19 cellular contexts compared by ENCODE assay signal in genomic region chr19:35543280-35544109, GRCh38. TPM values are rescaled to one million over a fixed set of nuclear protein-coding genes. Genes with fewer than 3 reads are reported as not detected.
DNase-seq lines count a peak whose midpoint lies in the region; ATAC-seq and TF ChIP-seq lines count a peak whose summit lies in the region.
"Had no signal": no experiment of that assay in that cellular context is flagged by ENCODE, and none has a peak within 500 bp of the region (broad histone marks: within the 10 kb centered on the region; RNA-seq: fewer than 3 reads in every experiment).

No MANE protein-coding gene starts in this region.

- no peak overlapping the region for H2AFZ ChIP-seq in GM23338
- H2AFZ ChIP-seq: hepatocyte had no signal

- H3K4me2 ChIP-seq in BLaER1 (peak overlapping the region; percentile 93), GM23338 (no peak overlapping the region)

- peaks cover 7% of the 10 kb centered on the region; the same call in 1 of the 2 replicates for H3F3A ChIP-seq in GM23338 (replicated peaks; ENCODE audit: low read depth)

- H3K4me3 Mint-ChIP-seq in GM23338 (peak overlapping the region; percentile 99; the same call in 1 of the 3 replicates), mesothelial cell of epicardium (peak overlapping the region; percentile 93), natural killer cell (no peak overlapping the region)

- H3K27me3 ChIP-seq in BLaER1 (no peaks in the 10 kb centered on the region), GM23338 (ENCODE audit: insufficient read depth) (no peaks in the 10 kb centered on the region)
- H3K27me3 ChIP-seq: hepatocyte, pancreas, tibial artery had no signal

- peaks cover 55% of the 10 kb centered on the region for H3K36me3 Mint-ChIP-seq in GM23338 (ENCODE audit: low read depth)
- H3K36me3 Mint-ChIP-seq in mesothelial cell of epicardium: peaks cover 4% of the 10 kb centered on the region
- H3K36me3 Mint-ChIP-seq in natural killer cell: no peaks in the 10 kb centered on the region

- DNase-seq in GM23338 (ENCODE audit: low spot score) (no peak), mesothelial cell of epicardium (ENCODE audit: low spot score in 2 of 2, unreplicated experiment in 2 of 2) (no peak), natural killer cell (no peak), HuH-7.5 (ENCODE audit: low spot score) (no peak)
- DNase-seq: activated CD4-positive, alpha-beta T cell treated with anti-CD3 and anti-CD28 coated beads, Interleukin-2, amount 50 U/mL, for 4 hours; amniotic stem cell; effector memory CD8-positive, alpha-beta T cell; NCI-H1436; NCI-H446; pancreas; small intestine; tibial artery had no signal

- peaks cover 22% of the 10 kb centered on the region; the same call in 1 of the 2 replicates for H4K20me1 ChIP-seq in BLaER1
- no peaks in the 10 kb centered on the region; the same call in 1 of the 2 replicates for H4K20me1 ChIP-seq in GM23338 (replicated peaks; ENCODE audit: insufficient read depth)

- intact Hi-C loops in natural killer cell (cut with micrococcal nuclease): no loop called here

- no peak overlapping the region for H3K27ac ChIP-seq in BLaER1
- H3K27ac ChIP-seq in GM23338 (ENCODE audit: low read depth): no peak overlapping the region
- H3K27ac ChIP-seq: hepatocyte, HL-60, pancreas, tibial artery had no signal

- H3K36me3 ChIP-seq in BLaER1 (peaks cover 49% of the 10 kb centered on the region), GM23338 (ENCODE audit: insufficient read depth) (peaks cover 7% of the 10 kb centered on the region; the same call in 1 of the 2 replicates)
- H3K36me3 ChIP-seq: pancreas had no signal

- TF ChIP-seq CTCF in GM23338 (conservative IDR thresholded peaks at IDR 0.05; ENCODE audit: low read depth in 2 of 2) (no peak), mesothelial cell of epicardium (IDR thresholded peaks at IDR 0.05; ENCODE audit: unreplicated experiment) (no peak), natural killer cell (IDR thresholded peaks at IDR 0.05) (no peak)

- H3K27me3 Mint-ChIP-seq in GM23338 (ENCODE audit: insufficient read depth, low read depth, poor library complexity) (peaks cover 6% of the 10 kb centered on the region), mesothelial cell of epicardium (ENCODE audit: low read depth) (no peaks in the 10 kb centered on the region), natural killer cell (ENCODE audit: low read depth in 2 of 2) (no peaks in the 10 kb centered on the region)
- H3K27me3 Mint-ChIP-seq: effector memory CD8-positive, alpha-beta T cell had no signal

- H3K9me3 Mint-ChIP-seq in GM23338 (no peaks in the 10 kb centered on the region), mesothelial cell of epicardium (no peaks in the 10 kb centered on the region), natural killer cell (no peaks in the 10 kb centered on the region)
- H3K9me3 Mint-ChIP-seq: effector memory CD8-positive, alpha-beta T cell had no signal

- no peaks in the 10 kb centered on the region for H3K9me3 ChIP-seq in BLaER1
- H3K9me3 ChIP-seq: pancreas, tibial artery had no signal

- peaks cover 36% of the 10 kb centered on the region for H3K4me1 Mint-ChIP-seq in GM23338
- peaks cover 24% of the 10 kb centered on the region for H3K4me1 Mint-ChIP-seq in mesothelial cell of epicardium
- peaks cover 24 to 42% of the 10 kb centered on the region in 2 donors for H3K4me1 Mint-ChIP-seq in natural killer cell

- peaks cover 21% of the 10 kb centered on the region for H3K4me1 ChIP-seq in BLaER1
- H3K4me1 ChIP-seq in GM23338 (ENCODE audit: insufficient read depth): peaks cover 15% of the 10 kb centered on the region

- no peak overlapping the region for H3K4me3 ChIP-seq in BLaER1
- peak overlapping the region; percentile 99 for H3K4me3 ChIP-seq in GM23338

- ATAC-seq in GM23338 (no peak), GM21423 (IDR thresholded peaks at IDR 0.05; ENCODE audit: unreplicated experiment) (no peak), natural killer cell (no peak), HG02642 (IDR thresholded peaks at IDR 0.05; ENCODE audit: poor library complexity, unreplicated experiment) (no peak)
- ATAC-seq: effector memory CD8-positive, alpha-beta T cell; Panc1; pancreas had no signal

- H3K27ac Mint-ChIP-seq in GM23338: no peak overlapping the region
- no peak overlapping the region for H3K27ac Mint-ChIP-seq in mesothelial cell of epicardium
- peak overlapping the region in 1 of 2 donors; percentile 23 for H3K27ac Mint-ChIP-seq in natural killer cell

- peaks cover 27% of the 10 kb centered on the region for H3K79me2 ChIP-seq in GM23338 (replicated peaks; ENCODE audit: insufficient read depth)

- H3K9me2 ChIP-seq in GM23338 (ENCODE audit: insufficient read depth): no peaks in the 10 kb centered on the region

- H3K9ac ChIP-seq in BLaER1: no peak overlapping the region; the same call in 1 of the 2 replicates

TF ChIP-seq in GM23338, 12 proteins besides CTCF, POLR2A, EP300 and RAD21 (continues in another document):
- TF ChIP-seq NANOG (IDR thresholded peaks at IDR 0.05; ENCODE audit: borderline replicate concordance) (no peak), ZNF331 (CRISPR knock-in tag; IDR thresholded peaks at IDR 0.05; ENCODE audit: low read depth) (no peak), POLR2AphosphoS5 (IDR thresholded peaks at IDR 0.05; ENCODE audit: low read depth) (no peak), ZNF114 (CRISPR knock-in tag; IDR thresholded peaks at IDR 0.05) (no peak), EZH2 (IDR thresholded peaks at IDR 0.05; ENCODE audit: low read depth, unreplicated experiment) (no peak), STAT1 (IDR thresholded peaks at IDR 0.05; ENCODE audit: unreplicated experiment) (no peak), EZH2phosphoT487 (IDR thresholded peaks at IDR 0.05; ENCODE audit: unreplicated experiment) (no peak)

TF ChIP-seq in PFSK-1, 5 proteins besides CTCF, POLR2A, EP300 and RAD21:
- TF ChIP-seq FOXP2 (optimal IDR thresholded peaks at IDR 0.05; ENCODE audit: borderline replicate concordance, extremely low read depth, extremely low read length, insufficient read depth): no peak
- TF ChIP-seq POLR2AphosphoS5 (IDR thresholded peaks at IDR 0.05; ENCODE audit: low read depth, low read length): peak; percentile 43; the same call in 1 of the 2 replicates

RNA-seq across cellular contexts. Expression of gene TMEM147, which starts 1.9 kb away (rescaled TPM):
- total RNA-seq in GM23338 (2014; rRNA removed; shearing (Covaris generic)): 164 and 170 TPM in 2 replicates
- polyA plus RNA-seq in GM23338 (2016; fragmentation: Nextera tagmentation; extraction: Ambion mirVana): 272 TPM in 2 replicates
- 202 TPM for polyA plus RNA-seq in PFSK-1 (2012; ENCODE audit: insufficient read length, low read depth)
- total RNA-seq in mesothelial cell of epicardium (82.2 to 82.7 TPM (median 82.3 TPM) in 3 replicates), natural killer cell (10 to 100 TPM; 30.6 to 37.9 (median 31.2) TPM)

RNA-seq across cellular contexts. Expression of gene GAPDHS, which starts 10.2 kb away (rescaled TPM):
- total RNA-seq in GM23338 (2014; rRNA removed; shearing (Covaris generic)): not detected in 2 replicates
- 0.21 TPM in 1 of 2 replicates, not detected in the other for polyA plus RNA-seq in GM23338 (2016; fragmentation: Nextera tagmentation; extraction: Ambion mirVana)
- not detected for polyA plus RNA-seq in PFSK-1 (2012; ENCODE audit: insufficient read length, low read depth)
- total RNA-seq in mesothelial cell of epicardium (not detected in 3 replicates), natural killer cell (not detected)
- total RNA-seq: hepatocyte, pancreas had no signal
- polyA plus RNA-seq: hepatocyte, pancreas, small intestine had no signal

RNA-seq across cellular contexts. Expression of gene SBSN, which starts 15.4 kb away (rescaled TPM):
- total RNA-seq in GM23338 (2014; rRNA removed; shearing (Covaris generic)): not detected in 2 replicates
- 0.39 and 0.42 TPM in 2 replicates for polyA plus RNA-seq in GM23338 (2016; fragmentation: Nextera tagmentation; extraction: Ambion mirVana)
- 0.14 TPM for polyA plus RNA-seq in PFSK-1 (2012; ENCODE audit: insufficient read length, low read depth)
- total RNA-seq in mesothelial cell of epicardium: 0.32 to 0.49 TPM (median 0.47 TPM) in 3 replicates
- total RNA-seq in natural killer cell: not detected
- total RNA-seq: hepatocyte, pancreas had no signal

RNA-seq across cellular contexts. Expression of gene ATP4A, which starts 20.0 kb away (rescaled TPM):
- 0.62 and 0.63 TPM in 2 replicates for total RNA-seq in GM23338 (2014; rRNA removed; shearing (Covaris generic))
- 0.61 and 1.0 TPM in 2 replicates for polyA plus RNA-seq in GM23338 (2016; fragmentation: Nextera tagmentation; extraction: Ambion mirVana)
- polyA plus RNA-seq in PFSK-1 (2012; ENCODE audit: insufficient read length, low read depth): not detected
- 0.11 to 0.22 TPM (median 0.16 TPM) in 3 replicates for total RNA-seq in mesothelial cell of epicardium
- total RNA-seq in natural killer cell: not detected

RNA-seq across cellular contexts. Expression of gene DMKN, which starts 30.0 kb away (rescaled TPM):
- 259 and 276 TPM in 2 replicates for total RNA-seq in GM23338 (2014; rRNA removed; shearing (Covaris generic))
- polyA plus RNA-seq in GM23338 (2016; fragmentation: Nextera tagmentation; extraction: Ambion mirVana): 569 and 615 TPM in 2 replicates
- not detected for polyA plus RNA-seq in PFSK-1 (2012; ENCODE audit: insufficient read length, low read depth)
- total RNA-seq in mesothelial cell of epicardium (161 to 172 TPM (median 171 TPM) in 3 replicates), natural killer cell (10 to 100 TPM; 10.7 to 15.3 (median 11.3) TPM)
